In genomic region chr12:6725350-6725749, GRCh38 we compare ENCODE assay signal across 1 cellular context.
TF ChIP-seq lines count a peak whose summit lies in the region.

No MANE protein-coding gene starts in this region.

TF ChIP-seq in GM23338, 12 proteins besides CTCF, POLR2A, EP300 and RAD21:
- TF ChIP-seq JUNB (IDR thresholded peaks at IDR 0.05; ENCODE audit: unreplicated experiment) (no peak), POLR2AphosphoS5 (IDR thresholded peaks at IDR 0.05; ENCODE audit: low read depth) (no peak), ZNF114 (CRISPR knock-in tag; IDR thresholded peaks at IDR 0.05) (no peak), CREB1 (CRISPR knock-in tag; IDR thresholded peaks at IDR 0.05; ENCODE audit: low read depth) (no peak), ZNF462 (CRISPR knock-in tag; IDR thresholded peaks at IDR 0.05) (no peak), ETS1 (IDR thresholded peaks at IDR 0.05) (no peak), NANOG (IDR thresholded peaks at IDR 0.05; ENCODE audit: borderline replicate concordance) (no peak), ZNF331 (CRISPR knock-in tag; IDR thresholded peaks at IDR 0.05; ENCODE audit: low read depth) (no peak), EZH2 (IDR thresholded peaks at IDR 0.05; ENCODE audit: low read depth, unreplicated experiment) (no peak), STAT1 (IDR thresholded peaks at IDR 0.05; ENCODE audit: unreplicated experiment) (no peak), REST (IDR thresholded peaks at IDR 0.05; ENCODE audit: unreplicated experiment) (no peak), EZH2phosphoT487 (IDR thresholded peaks at IDR 0.05; ENCODE audit: unreplicated experiment) (no peak)
TF ChIP-seq in GM23338: peak in this region for 0.
